Comparison of ENCODE assay signal across 13 cellular contexts in the genomic region with DNA sequence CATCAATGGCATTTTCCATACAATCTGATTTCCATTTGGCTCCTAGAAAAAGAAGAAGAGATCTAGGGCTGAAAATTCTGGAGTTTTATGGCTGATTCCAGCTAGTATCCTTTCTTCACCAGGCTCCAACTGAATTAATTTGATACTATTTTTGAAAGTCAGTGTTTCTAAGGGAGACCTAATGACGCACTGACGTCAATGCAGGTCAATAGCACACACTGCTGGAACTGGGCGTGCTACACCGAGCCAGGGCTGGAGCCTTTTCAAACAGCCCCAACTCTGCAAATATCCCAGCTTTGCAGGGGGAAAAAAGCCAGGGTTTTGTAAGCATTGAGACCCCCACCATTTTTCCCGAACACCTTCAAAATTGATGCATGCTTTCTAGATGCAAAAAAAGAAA.
DNase-seq lines count a peak whose midpoint lies in the region; ATAC-seq, FAIRE-seq and TF ChIP-seq lines count a peak whose summit lies in the region.
"Had no signal": no experiment of that assay in that cellular context is flagged by ENCODE, and none has a peak within 500 bp of the region (broad histone marks: within the 10 kb centered on the region; RNA-seq: fewer than 3 reads in every experiment).

No MANE protein-coding gene starts in this region.

- TF ChIP-seq CTCF in heart right ventricle (IDR thresholded peaks at IDR 0.05) (no peak), sigmoid colon (IDR thresholded peaks at IDR 0.05) (no peak)

- peaks cover 3% of the 10 kb centered on the region for H3K4me1 Mint-ChIP-seq in T-helper 2 cell treated with Interferon-gamma antibody and Interleukin-4, amounts not matched to agents 5 μg/mL and 100 μg/mL, for 36 hours (ENCODE audit: low read depth)

- WGBS in heart right ventricle, 2 donors, result 13% methylated on average over 5 of the region's 5 CpGs
- 14 to 23% methylated on average over 5 of the region's 5 CpGs for WGBS in sigmoid colon, 2 donors

- H3K36me3 ChIP-seq in SK-N-MC (ENCODE audit: insufficient read depth, low read length) (no peaks in the 10 kb centered on the region), heart right ventricle (no peaks in the 10 kb centered on the region), sigmoid colon (no peaks in the 10 kb centered on the region)

- H3K27me3 Mint-ChIP-seq in T-helper 2 cell treated with Interferon-gamma antibody and Interleukin-4, amounts not matched to agents 5 μg/mL and 100 μg/mL, for 36 hours (ENCODE audit: low read depth), result peaks cover 65% of the 10 kb centered on the region

- ATAC-seq in heart right ventricle, result peak; percentile 48 to 92 (median 82)
- ATAC-seq: effector memory CD8-positive, alpha-beta T cell; stimulated activated naive CD8-positive, alpha-beta T cell treated with anti-CD3 and anti-CD28 coated beads, Interleukin-15, Interleukin-2, amounts not matched to agents 100 U/mL and 50 U/mL, for 24 hours had no signal

- no peak overlapping the region for H3K27ac ChIP-seq in SK-N-MC
- no peak overlapping the region for H3K27ac ChIP-seq in heart right ventricle
- no peak overlapping the region for H3K27ac ChIP-seq in sigmoid colon

- TF ChIP-seq POLR2A in H54 (IDR thresholded peaks at IDR 0.05; ENCODE audit: low read depth, low read length) (no peak), sigmoid colon (IDR thresholded peaks at IDR 0.05) (no peak)

- H3K4me3 ChIP-seq in SK-N-MC (peak overlapping the region; percentile 19), heart right ventricle (peak overlapping the region in 2 of 10 donors; percentile 13 to 23), sigmoid colon (no peak overlapping the region)

- no peak overlapping the region for H3K4me3 Mint-ChIP-seq in T-helper 2 cell treated with Interferon-gamma antibody and Interleukin-4, amounts not matched to agents 5 μg/mL and 100 μg/mL, for 36 hours
- H3K4me3 Mint-ChIP-seq: effector memory CD8-positive, alpha-beta T cell had no signal

- TF ChIP-seq EP300 in sigmoid colon (IDR thresholded peaks at IDR 0.05), result no peak

- no peak overlapping the region for H3K27ac Mint-ChIP-seq in T-helper 2 cell treated with Interferon-gamma antibody and Interleukin-4, amounts not matched to agents 5 μg/mL and 100 μg/mL, for 36 hours
- H3K27ac Mint-ChIP-seq: effector memory CD8-positive, alpha-beta T cell had no signal

- intact Hi-C loops in heart right ventricle (cut with DNase I) (loop anchor here in 1 of 10 donors (10.0 kb wide), 1 partner anchor 299 kb away; no protein-coding TSS in a partner anchor), sigmoid colon (cut with DNase I) (no loop called here)

- DNase-seq in HT1080 (ENCODE audit: low read depth) (peak; percentile 27), SK-N-MC (ENCODE audit: low read depth, low spot score) (no peak), heart right ventricle (peak; percentile 21 to 41), renal cortical epithelial cell (ENCODE audit: low read depth) (peak; percentile 17), SKM-1 treated with dmso at 0.1 percent for 144 hours (lab: John Stamatoyannopoulos, UW; ENCODE audit: unreplicated experiment) (no peak), H54 (ENCODE audit: insufficient read length, low spot score) (no peak), sigmoid colon (no peak)
- no peak for DNase-seq in T-helper 2 cell treated with Interferon-gamma antibody and Interleukin-4, amounts not matched to agents 5 μg/mL and 100 μg/mL, for 36 hours (ENCODE audit: low spot score)
- DNase-seq: activated effector memory CD4-positive, alpha-beta T cell treated with Interleukin-2 at 50 U/mL for 16 hours; effector memory CD8-positive, alpha-beta T cell; NCI-H510A treated with DMSO at 0.1 percent for 48 hours; stimulated activated CD4-positive, alpha-beta T cell treated with anti-CD3 and anti-CD28 coated beads, Interleukin-12 subunit alpha, Interleukin-12 subunit beta, amount 100 ng/mL, for 4 hours; stimulated activated naive CD8-positive, alpha-beta T cell treated with anti-CD3 and anti-CD28 coated beads, Interleukin-15, Interleukin-2, amounts not matched to agents 100 U/mL and 50 U/mL, for 24 hours had no signal

- FAIRE-seq in H54 (lab: Jason Lieb, UNC), result no peak

- no peaks in the 10 kb centered on the region for H3K36me3 Mint-ChIP-seq in T-helper 2 cell treated with Interferon-gamma antibody and Interleukin-4, amounts not matched to agents 5 μg/mL and 100 μg/mL, for 36 hours (ENCODE audit: low read depth)

- no peak overlapping the region for H3K9ac ChIP-seq in SK-N-MC (ENCODE audit: insufficient read length)

- H3K27me3 ChIP-seq in heart right ventricle (peaks cover 0 to 91% (median 83%) of the 10 kb centered on the region in 7 donors), sigmoid colon (peaks cover 0 to 82% (median 33%) of the 10 kb centered on the region in 3 donors)

- H3K9me3 ChIP-seq in SK-N-MC (ENCODE audit: low read depth, low read length) (no peaks in the 10 kb centered on the region), heart right ventricle (no peaks in the 10 kb centered on the region), sigmoid colon (no peaks in the 10 kb centered on the region)

- H3K4me1 ChIP-seq in heart right ventricle (peaks cover 0 to 36% (median 14%) of the 10 kb centered on the region in 9 donors), sigmoid colon (peaks cover 0 to 16% (median 9%) of the 10 kb centered on the region in 4 donors)

- no peaks in the 10 kb centered on the region for H3K9me3 Mint-ChIP-seq in T-helper 2 cell treated with Interferon-gamma antibody and Interleukin-4, amounts not matched to agents 5 μg/mL and 100 μg/mL, for 36 hours
- H3K9me3 Mint-ChIP-seq: effector memory CD8-positive, alpha-beta T cell had no signal

Comparison
In these comparisons a context has a peak if more than half of its experiments do, and no peak if none do; other contexts are left out.
1. DNase-seq: peak in HT1080 (single experiment), heart right ventricle (2 of 2) and renal cortical epithelial cell (single experiment); none in SK-N-MC (single experiment), SKM-1 treated with dmso at 0.1 percent for 144 hours (single experiment), H54 (single experiment), sigmoid colon (single experiment) and T-helper 2 cell treated with Interferon-gamma antibody and Interleukin-4, amounts not matched to agents 5 μg/mL and 100 μg/mL, for 36 hours (single experiment).